ENCODE assay signal across 13 cellular contexts in the genomic region with DNA sequence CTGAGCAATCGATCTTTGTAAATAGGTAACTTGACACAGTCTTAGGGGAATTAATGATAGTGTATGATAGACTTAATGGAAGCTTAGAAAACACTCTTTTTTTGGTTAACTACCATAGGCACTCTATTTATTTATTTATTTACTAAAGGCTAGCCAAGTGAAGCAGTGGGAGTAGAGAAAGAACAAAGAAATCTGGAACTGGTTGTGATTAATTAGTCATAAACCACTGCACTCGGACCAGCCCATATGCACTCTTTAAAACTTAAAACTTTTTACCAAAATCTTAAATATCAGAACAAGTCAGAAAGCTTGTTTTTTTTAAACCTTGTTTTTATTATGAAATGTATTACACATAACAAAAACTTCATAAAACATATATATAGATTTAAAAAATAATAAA.
"Had no signal": no experiment of that assay in that cellular context is flagged by ENCODE, and none has a peak within 500 bp of the region (broad histone marks: within the 10 kb centered on the region; RNA-seq: fewer than 3 reads in every experiment).

No MANE protein-coding gene starts in this region.

- H3K9me3 Mint-ChIP-seq: activated T-cell treated with anti-CD3 and anti-CD28 coated beads, Interleukin-2, amount 50 U/mL, for 4 hours had no signal

- H3K4me3 Mint-ChIP-seq: activated T-cell treated with anti-CD3 and anti-CD28 coated beads, Interleukin-2, amount 50 U/mL, for 4 hours had no signal

- DNase-seq: activated T-cell treated with anti-CD3 and anti-CD28 coated beads, Interleukin-2, amount 50 U/mL, for 4 hours; aorta; esophagus squamous epithelium; kidney; left ventricle myocardium superior; mesenchymal stem cell; SIG-M5; stimulated activated CD4-positive, alpha-beta T cell treated with anti-CD3 and anti-CD28 coated beads, Interleukin-12 subunit alpha, Interleukin-12 subunit beta, amount 100 ng/mL, for 4 hours; stimulated activated naive CD4-positive, alpha-beta T cell; T1000 had no signal

- H3K9me3 ChIP-seq: breast epithelium, esophagus squamous epithelium, gastroesophageal sphincter had no signal

- H3K27ac ChIP-seq: breast epithelium, esophagus squamous epithelium, gastroesophageal sphincter, VCaP had no signal

- ATAC-seq: activated T-cell treated with anti-CD3 and anti-CD28 coated beads, Interleukin-2, amount 50 U/mL, for 4 hours; gastroesophageal sphincter; left ventricle myocardium superior had no signal

- H3K4me3 ChIP-seq: breast epithelium, esophagus squamous epithelium, gastroesophageal sphincter had no signal

- H3K27me3 ChIP-seq: breast epithelium, esophagus squamous epithelium, gastroesophageal sphincter had no signal
